In genomic region chr13:93945621-93946020, GRCh38 we compare ENCODE assay signal across 36 cellular contexts.
"Had no signal": no experiment of that assay in that cellular context is flagged by ENCODE, and none has a peak within 500 bp of the region (broad histone marks: within the 10 kb centered on the region; RNA-seq: fewer than 3 reads in every experiment).

No MANE protein-coding gene starts in this region.

- H3K4me3 Mint-ChIP-seq: activated B cell treated with CpG ODN at 0.5 μM for 24 hours; activated CD8-positive, alpha-beta memory T cell treated with anti-CD3 and anti-CD28 coated beads, Interleukin-2, amount 10 ng/mL, durations not matched to agents 7 days and 5 days; activated CD8-positive, alpha-beta T cell treated with anti-CD3 and anti-CD28 coated beads, Interleukin-2, amount 10 ng/mL, durations not matched to agents 7 days and 5 days; activated naive CD4-positive, alpha-beta T cell treated with anti-CD3 and anti-CD28 coated beads, Interleukin-2, amount 10 ng/mL, durations not matched to agents 7 days and 5 days; activated naive CD8-positive, alpha-beta T cell treated with anti-CD3 and anti-CD28 coated beads, Interleukin-2, amount 10 ng/mL, durations not matched to agents 7 days and 5 days; activated T-helper 1 cell treated with anti-CD3 and anti-CD28 coated beads, Interleukin-12 subunit alpha, Interleukin-12 subunit beta, Interleukin-2, Interleukin-4 antibody, amounts not matched to agents 30 ng/mL and 10 ng/mL and 1 ng/mL, durations not matched to agents 14 hours and 24 hours and 36 hours; central memory CD8-positive, alpha-beta T cell; dendritic cell treated with granulocyte-macrophage colony-stimulating factor and Interleukin-4, amounts not matched to agents 40 ng/mL and 50 ng/mL, for 4 days; endodermal cell; T-helper 17 cell; T-helper 2 cell treated with Interferon-gamma antibody and Interleukin-4, amounts not matched to agents 5 μg/mL and 100 μg/mL, for 36 hours had no signal

- DNase-seq: activated B cell treated with CpG ODN at 0.5 μM for 24 hours; activated CD4-positive, alpha-beta T cell treated with anti-CD3 and anti-CD28 coated beads for 48 hours; activated CD4-positive, alpha-beta T cell treated with anti-CD3 and anti-CD28 coated beads, Interleukin-2, amount 50 U/mL, for 1 hour; activated CD4-positive, alpha-beta T cell treated with anti-CD3 and anti-CD28 coated beads, Interleukin-2, amount 50 U/mL, for 48 hours; activated CD8-positive, alpha-beta memory T cell treated with anti-CD3 and anti-CD28 coated beads, Interleukin-2, amount 10 ng/mL, durations not matched to agents 7 days and 5 days; activated CD8-positive, alpha-beta memory T cell treated with anti-CD3 and anti-CD28 coated beads, Interleukin-2, amount 50 U/mL, for 4 hours; activated CD8-positive, alpha-beta T cell treated with anti-CD3 and anti-CD28 coated beads, Interleukin-2, amount 10 ng/mL, durations not matched to agents 7 days and 5 days; activated effector memory CD4-positive, alpha-beta T cell treated with anti-CD3 and anti-CD28 coated beads, Interleukin-2, amount 50 U/mL, for 16 hours; activated naive CD4-positive, alpha-beta T cell treated with anti-CD3 and anti-CD28 coated beads, Interleukin-2, amount 10 ng/mL, durations not matched to agents 7 days and 5 days; activated naive CD8-positive, alpha-beta T cell treated with anti-CD3 and anti-CD28 coated beads, Interleukin-2, amount 10 ng/mL, durations not matched to agents 7 days and 5 days; activated T-cell treated with anti-CD3 and anti-CD28 coated beads, Interleukin-2, amount 50 U/mL, for 1 hour; activated T-cell treated with anti-CD3 and anti-CD28 coated beads, Interleukin-2, amount 50 U/mL, for 48 hours; amniotic stem cell; anterior cingulate cortex; brain microvascular endothelial cell; dorsolateral prefrontal cortex; effector memory CD4-positive, alpha-beta T cell; endodermal cell; foreskin keratinocyte; heart right ventricle; T-helper 1 cell; T-helper 17 cell; T1000; WERI-Rb-1 had no signal

- H3K4me3 ChIP-seq: coronary artery, dorsolateral prefrontal cortex, gastroesophageal sphincter, heart right ventricle had no signal

- H3K27me3 ChIP-seq: brain microvascular endothelial cell, dorsolateral prefrontal cortex, foreskin keratinocyte, gastroesophageal sphincter, heart right ventricle had no signal

- H3K4me1 Mint-ChIP-seq: activated B cell treated with CpG ODN at 0.5 μM for 24 hours; activated CD8-positive, alpha-beta memory T cell treated with anti-CD3 and anti-CD28 coated beads, Interleukin-2, amount 10 ng/mL, durations not matched to agents 7 days and 5 days; activated naive CD4-positive, alpha-beta T cell treated with anti-CD3 and anti-CD28 coated beads, Interleukin-2, amount 10 ng/mL, durations not matched to agents 7 days and 5 days; activated naive CD8-positive, alpha-beta T cell treated with anti-CD3 and anti-CD28 coated beads, Interleukin-2, amount 10 ng/mL, durations not matched to agents 7 days and 5 days; central memory CD8-positive, alpha-beta T cell; endodermal cell; T-helper 17 cell had no signal

- H3K4me1 ChIP-seq: foreskin keratinocyte, gastroesophageal sphincter, heart right ventricle had no signal

- H3K27me3 Mint-ChIP-seq: activated B cell treated with CpG ODN at 0.5 μM for 24 hours; activated CD8-positive, alpha-beta memory T cell treated with anti-CD3 and anti-CD28 coated beads, Interleukin-2, amount 10 ng/mL, durations not matched to agents 7 days and 5 days; activated naive CD4-positive, alpha-beta T cell treated with anti-CD3 and anti-CD28 coated beads, Interleukin-2, amount 10 ng/mL, durations not matched to agents 7 days and 5 days; central memory CD8-positive, alpha-beta T cell; dendritic cell treated with granulocyte-macrophage colony-stimulating factor and Interleukin-4, amounts not matched to agents 40 ng/mL and 50 ng/mL, for 4 days had no signal

- H3K9me3 Mint-ChIP-seq: activated naive CD4-positive, alpha-beta T cell treated with anti-CD3 and anti-CD28 coated beads, Interleukin-2, amount 10 ng/mL, durations not matched to agents 7 days and 5 days; activated naive CD4-positive, alpha-beta T cell treated with anti-CD3 and anti-CD28 coated beads, Interleukin-2, amount 50 U/mL, for 72 hours; activated naive CD8-positive, alpha-beta T cell treated with anti-CD3 and anti-CD28 coated beads, Interleukin-2, amount 10 ng/mL, durations not matched to agents 7 days and 5 days; activated T-helper 1 cell treated with anti-CD3 and anti-CD28 coated beads, Interleukin-12 subunit alpha, Interleukin-12 subunit beta, Interleukin-2, Interleukin-4 antibody, amounts not matched to agents 30 ng/mL and 10 ng/mL and 1 ng/mL, durations not matched to agents 14 hours and 24 hours and 36 hours; activated T-helper 2 cell treated with anti-CD3 and anti-CD28 coated beads, Interferon-gamma antibody, Interleukin-2, Interleukin-4, amounts not matched to agents 10 μg/mL and 5 μg/mL and 100 μg/mL, durations not matched to agents 14 hours and 24 hours and 36 hours; central memory CD8-positive, alpha-beta T cell; dendritic cell treated with granulocyte-macrophage colony-stimulating factor and Interleukin-4, amounts not matched to agents 40 ng/mL and 50 ng/mL, for 4 days; endodermal cell; T-helper 2 cell treated with Interferon-gamma antibody and Interleukin-4, amounts not matched to agents 5 μg/mL and 100 μg/mL, for 36 hours had no signal

- H3K27ac Mint-ChIP-seq: activated B cell treated with CpG ODN at 0.5 μM for 24 hours; activated CD8-positive, alpha-beta memory T cell treated with anti-CD3 and anti-CD28 coated beads, Interleukin-2, amount 10 ng/mL, durations not matched to agents 7 days and 5 days; activated CD8-positive, alpha-beta T cell treated with anti-CD3 and anti-CD28 coated beads, Interleukin-2, amount 10 ng/mL, durations not matched to agents 7 days and 5 days; activated naive CD4-positive, alpha-beta T cell treated with anti-CD3 and anti-CD28 coated beads, Interleukin-2, amount 10 ng/mL, durations not matched to agents 7 days and 5 days; activated naive CD4-positive, alpha-beta T cell treated with anti-CD3 and anti-CD28 coated beads, Interleukin-2, amount 50 U/mL, for 72 hours; activated naive CD8-positive, alpha-beta T cell treated with anti-CD3 and anti-CD28 coated beads, Interleukin-2, amount 10 ng/mL, durations not matched to agents 7 days and 5 days; activated T-helper 1 cell treated with anti-CD3 and anti-CD28 coated beads, Interleukin-12 subunit alpha, Interleukin-12 subunit beta, Interleukin-2, Interleukin-4 antibody, amounts not matched to agents 30 ng/mL and 10 ng/mL and 1 ng/mL, durations not matched to agents 14 hours and 24 hours and 36 hours; activated T-helper 2 cell treated with anti-CD3 and anti-CD28 coated beads, Interferon-gamma antibody, Interleukin-2, Interleukin-4, amounts not matched to agents 10 μg/mL and 5 μg/mL and 100 μg/mL, durations not matched to agents 14 hours and 24 hours and 36 hours; dendritic cell treated with granulocyte-macrophage colony-stimulating factor and Interleukin-4, amounts not matched to agents 40 ng/mL and 50 ng/mL, for 4 days; endodermal cell; T-helper 17 cell; T-helper 2 cell treated with Interferon-gamma antibody and Interleukin-4, amounts not matched to agents 5 μg/mL and 100 μg/mL, for 36 hours had no signal

- H3K9me3 ChIP-seq: gastroesophageal sphincter, heart right ventricle had no signal

- ATAC-seq: activated CD4-positive, CD25-positive, alpha-beta regulatory T cell treated with anti-CD3 and anti-CD28 coated beads, Interleukin-2, amount 50 U/mL, for 24 hours; activated CD8-positive, alpha-beta memory T cell treated with anti-CD3 and anti-CD28 coated beads, Interleukin-2, amount 10 ng/mL, durations not matched to agents 7 days and 5 days; activated CD8-positive, alpha-beta T cell treated with anti-CD3 and anti-CD28 coated beads, Interleukin-2, amount 10 ng/mL, durations not matched to agents 7 days and 5 days; activated naive CD4-positive, alpha-beta T cell treated with anti-CD3 and anti-CD28 coated beads, Interleukin-2, amount 50 U/mL, for 72 hours; esophagus mucosa; foreskin keratinocyte; gastroesophageal sphincter; heart right ventricle; T-helper 17 cell had no signal

- H3K36me3 ChIP-seq: brain microvascular endothelial cell, gastroesophageal sphincter, heart right ventricle, WERI-Rb-1 had no signal

- H3K36me3 Mint-ChIP-seq: activated CD8-positive, alpha-beta memory T cell treated with anti-CD3 and anti-CD28 coated beads, Interleukin-2, amount 10 ng/mL, durations not matched to agents 7 days and 5 days; activated naive CD4-positive, alpha-beta T cell treated with anti-CD3 and anti-CD28 coated beads, Interleukin-2, amount 10 ng/mL, durations not matched to agents 7 days and 5 days; activated naive CD4-positive, alpha-beta T cell treated with anti-CD3 and anti-CD28 coated beads, Interleukin-2, amount 50 U/mL, for 72 hours; activated naive CD8-positive, alpha-beta T cell treated with anti-CD3 and anti-CD28 coated beads, Interleukin-2, amount 10 ng/mL, durations not matched to agents 7 days and 5 days had no signal

- FAIRE-seq: astrocyte, bronchial epithelial cell had no signal

- H3K27ac ChIP-seq: brain microvascular endothelial cell, coronary artery, dorsolateral prefrontal cortex, foreskin keratinocyte, gastroesophageal sphincter, heart right ventricle, WERI-Rb-1 had no signal
